16 cellular contexts compared by ENCODE assay signal in genomic region chr6:169568314-169569087, GRCh38.
DNase-seq lines count a peak whose midpoint lies in the region; ATAC-seq, FAIRE-seq and TF ChIP-seq lines count a peak whose summit lies in the region.
"Had no signal": no experiment of that assay in that cellular context is flagged by ENCODE, and none has a peak within 500 bp of the region (broad histone marks: within the 10 kb centered on the region; RNA-seq: fewer than 3 reads in every experiment).

No MANE protein-coding gene starts in this region.

- no peaks in the 10 kb centered on the region for H3K9me3 Mint-ChIP-seq in activated T-helper 17 cell treated with anti-CD3 and anti-CD28 coated beads, Interleukin-2, amount 50 U/mL, for 72 hours
- H3K9me3 Mint-ChIP-seq: activated B cell treated with CpG ODN at 0.5 μM for 24 hours; activated naive CD4-positive, alpha-beta T cell treated with anti-CD3 and anti-CD28 coated beads, Interleukin-2, amount 10 ng/mL, durations not matched to agents 7 days and 5 days had no signal

- peak; percentile 46 for ATAC-seq in GM19455 (IDR thresholded peaks at IDR 0.05; ENCODE audit: unreplicated experiment)
- peak; percentile 78 for ATAC-seq in HG02981 (IDR thresholded peaks at IDR 0.05; ENCODE audit: unreplicated experiment)
- peak; percentile 28 for ATAC-seq in activated T-helper 17 cell treated with anti-CD3 and anti-CD28 coated beads, Interleukin-2, amount 50 U/mL, for 72 hours (replicated peaks)
- no peak for ATAC-seq in GM19467 (IDR thresholded peaks at IDR 0.05; ENCODE audit: unreplicated experiment)
- ATAC-seq: gastrocnemius medialis had no signal

- TF ChIP-seq POLR2A in GM12891 (IDR thresholded peaks at IDR 0.05; ENCODE audit: low read depth, low read length), result no peak

- DNase-seq in GM12891 (ENCODE audit: insufficient read length, low spot score) (no peak), NCI-H146 (lab: John Stamatoyannopoulos, UW) (no peak), NCI-H187 (lab: John Stamatoyannopoulos, UW) (no peak), NCI-H526 (lab: John Stamatoyannopoulos, UW) (no peak)
- DNase-seq: activated B cell treated with CpG ODN at 0.5 μM for 24 hours; activated naive CD4-positive, alpha-beta T cell treated with anti-CD3 and anti-CD28 coated beads, Interleukin-2, amount 10 ng/mL, durations not matched to agents 7 days and 5 days; Calu3; colonic mucosa; GM23248; NCI-H1436; stimulated activated CD4-positive, alpha-beta T cell treated with anti-CD3 and anti-CD28 coated beads, Interleukin-4, amount 100 ng/mL, for 24 hours had no signal

- no peaks in the 10 kb centered on the region for H3K4me1 Mint-ChIP-seq in activated T-helper 17 cell treated with anti-CD3 and anti-CD28 coated beads, Interleukin-2, amount 50 U/mL, for 72 hours

- no peaks in the 10 kb centered on the region for H3K36me3 Mint-ChIP-seq in activated T-helper 17 cell treated with anti-CD3 and anti-CD28 coated beads, Interleukin-2, amount 50 U/mL, for 72 hours (ENCODE audit: low read depth)
- H3K36me3 Mint-ChIP-seq: activated naive CD4-positive, alpha-beta T cell treated with anti-CD3 and anti-CD28 coated beads, Interleukin-2, amount 10 ng/mL, durations not matched to agents 7 days and 5 days had no signal

- no peaks in the 10 kb centered on the region for H3K27me3 Mint-ChIP-seq in activated T-helper 17 cell treated with anti-CD3 and anti-CD28 coated beads, Interleukin-2, amount 50 U/mL, for 72 hours
- H3K27me3 Mint-ChIP-seq: activated B cell treated with CpG ODN at 0.5 μM for 24 hours had no signal

- H3K27ac Mint-ChIP-seq in activated T-helper 17 cell treated with anti-CD3 and anti-CD28 coated beads, Interleukin-2, amount 50 U/mL, for 72 hours, result no peak overlapping the region
- H3K27ac Mint-ChIP-seq: activated B cell treated with CpG ODN at 0.5 μM for 24 hours; activated naive CD4-positive, alpha-beta T cell treated with anti-CD3 and anti-CD28 coated beads, Interleukin-2, amount 10 ng/mL, durations not matched to agents 7 days and 5 days had no signal

- no peak for FAIRE-seq in GM12891 (lab: Jason Lieb, UNC)

- H3K4me3 Mint-ChIP-seq in activated T-helper 17 cell treated with anti-CD3 and anti-CD28 coated beads, Interleukin-2, amount 50 U/mL, for 72 hours, result no peak overlapping the region
- H3K4me3 Mint-ChIP-seq: activated B cell treated with CpG ODN at 0.5 μM for 24 hours; activated naive CD4-positive, alpha-beta T cell treated with anti-CD3 and anti-CD28 coated beads, Interleukin-2, amount 10 ng/mL, durations not matched to agents 7 days and 5 days had no signal

TF ChIP-seq in GM12891, 5 proteins besides CTCF, POLR2A, EP300 and RAD21:
- no peak for TF ChIP-seq POU2F2 (IDR thresholded peaks at IDR 0.05; ENCODE audit: low read depth, low read length)
- TF ChIP-seq SPI1 (IDR thresholded peaks at IDR 0.05; ENCODE audit: low read depth, low read length), result peak; percentile 65
TF ChIP-seq in GM12891: peak in this region for 1.
